ENCODE assay signal across 12 cellular contexts in genomic region chr9:136220017-136220729, GRCh38. TPM values are rescaled to one million over a fixed set of nuclear protein-coding genes. Genes with fewer than 3 reads are reported as not detected.
DNase-seq lines count a peak whose midpoint lies in the region; ATAC-seq, FAIRE-seq and TF ChIP-seq lines count a peak whose summit lies in the region.
"Had no signal": no experiment of that assay in that cellular context is flagged by ENCODE, and none has a peak within 500 bp of the region (broad histone marks: within the 10 kb centered on the region; RNA-seq: fewer than 3 reads in every experiment).

No MANE protein-coding gene starts in this region.

- intact Hi-C loops in colonic mucosa (cut with DNase I), result no loop called here

- H2AFZ ChIP-seq in keratinocyte (ENCODE audit: control insufficient read depth, low read length), result no peak overlapping the region

- H4K20me1 ChIP-seq in keratinocyte (ENCODE audit: control insufficient read depth, extremely low read depth, insufficient read depth, low read length), result peaks cover 44% of the 10 kb centered on the region

- H3K9me3 Mint-ChIP-seq in activated CD8-positive, alpha-beta T cell treated with anti-CD3 and anti-CD28 coated beads, Interleukin-2, amount 10 ng/mL, durations not matched to agents 7 days and 5 days (ENCODE audit: insufficient read depth), result no peaks in the 10 kb centered on the region

- peaks cover 25% of the 10 kb centered on the region for H3K36me3 Mint-ChIP-seq in activated CD8-positive, alpha-beta T cell treated with anti-CD3 and anti-CD28 coated beads, Interleukin-2, amount 10 ng/mL, durations not matched to agents 7 days and 5 days (ENCODE audit: low read depth)

- H3K9ac ChIP-seq in keratinocyte (ENCODE audit: control insufficient read depth, extremely low read depth, insufficient read depth, low read length), result no peak overlapping the region
- H3K9ac ChIP-seq in colonic mucosa (ENCODE audit: low read depth in 2 of 2, low read length in 2 of 2), result no peak overlapping the region

- no peak overlapping the region for H3K4me3 Mint-ChIP-seq in activated CD8-positive, alpha-beta T cell treated with anti-CD3 and anti-CD28 coated beads, Interleukin-2, amount 10 ng/mL, durations not matched to agents 7 days and 5 days

- H3K4me3 ChIP-seq in keratinocyte (ENCODE audit: control insufficient read depth in 2 of 3, extremely low read depth in 1 of 3, insufficient read depth in 2 of 3, low read depth in 1 of 3, low read length in 3 of 3) (no peak overlapping the region), colonic mucosa (no peak overlapping the region)
- H3K4me3 ChIP-seq: pancreas had no signal

- FAIRE-seq in keratinocyte (lab: Jason Lieb, UNC), result peak; percentile 79
- FAIRE-seq: GM12892, pancreas had no signal

- H3K27ac ChIP-seq in keratinocyte (ENCODE audit: control insufficient read depth, insufficient read depth, low read length), result no peak overlapping the region
- H3K27ac ChIP-seq in colonic mucosa, result no peak overlapping the region
- H3K27ac ChIP-seq: pancreas had no signal

- H3K27ac Mint-ChIP-seq in activated CD8-positive, alpha-beta T cell treated with anti-CD3 and anti-CD28 coated beads, Interleukin-2, amount 10 ng/mL, durations not matched to agents 7 days and 5 days, result peak overlapping the region; percentile 64

- CTCF ChIA-PET in activated CD8-positive, alpha-beta T cell treated with anti-CD3 and anti-CD28 coated beads, Interleukin-2, amount 10 ng/mL, durations not matched to agents 7 days and 5 days (lab: Charles Lee), result no interaction called here

- POLR2A ChIA-PET in activated CD8-positive, alpha-beta T cell treated with anti-CD3 and anti-CD28 coated beads, Interleukin-2, amount 10 ng/mL, durations not matched to agents 7 days and 5 days (lab: Charles Lee), result no interaction called here

- peak; percentile 16 to 29 for DNase-seq in activated CD4-positive, alpha-beta T cell treated with anti-CD3 and anti-CD28 coated beads for 4 hours
- no peak for DNase-seq in activated CD4-positive, alpha-beta T cell treated with anti-CD3 and anti-CD28 coated beads for 48 hours
- DNase-seq in NOMO-1 (lab: John Stamatoyannopoulos, UW; ENCODE audit: unreplicated experiment in 2 of 2) (peak; percentile 67 to 68), keratinocyte (ENCODE audit: low read depth, low spot score) (no peak), colonic mucosa (no peak)
- no peak for DNase-seq in activated CD8-positive, alpha-beta T cell treated with anti-CD3 and anti-CD28 coated beads, Interleukin-2, amount 10 ng/mL, durations not matched to agents 7 days and 5 days
- DNase-seq: NCI-H446 treated with DMSO at 0.1 percent for 48 hours had no signal

- peaks cover 17% of the 10 kb centered on the region for H3K4me1 Mint-ChIP-seq in activated CD8-positive, alpha-beta T cell treated with anti-CD3 and anti-CD28 coated beads, Interleukin-2, amount 10 ng/mL, durations not matched to agents 7 days and 5 days (ENCODE audit: low read depth)

- peaks cover 9% of the 10 kb centered on the region for H3K9me1 ChIP-seq in keratinocyte (ENCODE audit: control insufficient read depth, extremely low read depth, insufficient read depth, low read length)

- ATAC-seq in activated CD8-positive, alpha-beta T cell treated with anti-CD3 and anti-CD28 coated beads, Interleukin-2, amount 10 ng/mL, durations not matched to agents 7 days and 5 days, result peak; percentile 51
- ATAC-seq in HG03439 (IDR thresholded peaks at IDR 0.05; ENCODE audit: unreplicated experiment), result no peak
- no peak for ATAC-seq in GM21515 (IDR thresholded peaks at IDR 0.05; ENCODE audit: unreplicated experiment)
- ATAC-seq: pancreas had no signal

- no peak for TF ChIP-seq CTCF in keratinocyte (optimal IDR thresholded peaks at IDR 0.05 in 1 of 3, IDR thresholded peaks at IDR 0.05 in 1 of 3, conservative IDR thresholded peaks at IDR 0.05 in 1 of 3; ENCODE audit: extremely low read depth in 1 of 3, insufficient read depth in 2 of 3, low read length in 3 of 3)
- TF ChIP-seq CTCF in colonic mucosa (IDR thresholded peaks at IDR 0.05), result no peak

- H3K4me2 ChIP-seq in keratinocyte (ENCODE audit: control insufficient read depth, extremely low read depth, insufficient read depth, low read depth, low read length), result peak overlapping the region; percentile 69

- dilution Hi-C loops in keratinocyte (cut with MboI; ENCODE audit: extremely low pct_ligation_motif_present, low sequenced_read_pairs), result no loop called here

- H3K4me1 ChIP-seq in keratinocyte (ENCODE audit: control insufficient read depth, extremely low read depth, insufficient read depth, low read length) (peaks cover 24% of the 10 kb centered on the region), colonic mucosa (no peaks in the 10 kb centered on the region)
- H3K4me1 ChIP-seq: pancreas had no signal

- H3K79me2 ChIP-seq in keratinocyte (ENCODE audit: control insufficient read depth, insufficient read depth, low read length), result no peaks in the 10 kb centered on the region

- H3K27me3 Mint-ChIP-seq in activated CD8-positive, alpha-beta T cell treated with anti-CD3 and anti-CD28 coated beads, Interleukin-2, amount 10 ng/mL, durations not matched to agents 7 days and 5 days (ENCODE audit: low read depth), result no peaks in the 10 kb centered on the region

- H3K9me3 ChIP-seq in keratinocyte (ENCODE audit: control insufficient read depth, low read depth, low read length) (no peaks in the 10 kb centered on the region), colonic mucosa (no peaks in the 10 kb centered on the region)
- H3K9me3 ChIP-seq: pancreas had no signal

- no peaks in the 10 kb centered on the region for H3K27me3 ChIP-seq in keratinocyte (ENCODE audit: control insufficient read depth, extremely low read depth, insufficient read depth, low read length)
- no peaks in the 10 kb centered on the region for H3K27me3 ChIP-seq in colonic mucosa
- H3K27me3 ChIP-seq: pancreas had no signal

- H3K36me3 ChIP-seq in keratinocyte (ENCODE audit: control insufficient read depth in 2 of 2, extremely low read depth in 1 of 2, insufficient read depth in 2 of 2, low read length in 2 of 2) (peaks cover 13 to 21% of the 10 kb centered on the region in 2 experiments), colonic mucosa (no peaks in the 10 kb centered on the region)

RNA-seq across cellular contexts. Expression of gene LHX3, which starts 15.2 kb away (rescaled TPM):
- under 1 TPM in 1 of 2 experiments, not detected in 1; 0.16 TPM for total RNA-seq in activated CD8-positive, alpha-beta T cell treated with anti-CD3 and anti-CD28 coated beads, Interleukin-2, amount 10 ng/mL, durations not matched to agents 7 days and 5 days
- polyA plus RNA-seq in keratinocyte, result not detected in 3 replicates
- not detected for polyA plus RNA-seq in keratinocyte (2011; ENCODE audit: low read depth)
- polyA plus RNA-seq in keratinocyte (2011; cell fraction: cytosol; rRNA removed), result not detected in 2 replicates
- polyA plus RNA-seq in keratinocyte (2011; cell fraction: nucleus; rRNA removed), result 0.07 TPM in 1 of 2 replicates, not detected in the other
- polyA plus RNA-seq in keratinocyte (2012; ENCODE audit: low replicate concordance), result not detected in 2 replicates
- polyA minus RNA-seq in keratinocyte, result not detected in 3 replicates
- not detected for polyA minus RNA-seq in keratinocyte (2011; cell fraction: cytosol; rRNA and poly(A)+ RNA removed)
- polyA minus RNA-seq in keratinocyte (2011; cell fraction: nucleus; rRNA and poly(A)+ RNA removed), result not detected in 2 replicates
- total RNA-seq in colonic mucosa, result not detected
- total RNA-seq: kidney epithelial cell, pancreas had no signal
- polyA plus RNA-seq: pancreas had no signal

RNA-seq across cellular contexts. Expression of gene QSOX2, which starts 25.4 kb away (rescaled TPM):
- 10 to 100 TPM; 11.4 to 12.6 TPM for total RNA-seq in activated CD8-positive, alpha-beta T cell treated with anti-CD3 and anti-CD28 coated beads, Interleukin-2, amount 10 ng/mL, durations not matched to agents 7 days and 5 days
- polyA plus RNA-seq in keratinocyte, result 6.9 to 11.9 TPM (median 10.9 TPM) in 3 replicates
- polyA plus RNA-seq in keratinocyte (2011; ENCODE audit: low read depth), result 7.8 TPM
- 2.4 and 3.4 TPM in 2 replicates for polyA plus RNA-seq in keratinocyte (2011; cell fraction: cytosol; rRNA removed)
- polyA plus RNA-seq in keratinocyte (2011; cell fraction: nucleus; rRNA removed), result 22.9 and 28.2 TPM in 2 replicates
- 6.2 and 8.8 TPM in 2 replicates for polyA plus RNA-seq in keratinocyte (2012; ENCODE audit: low replicate concordance)
- polyA minus RNA-seq in keratinocyte, result 8.9 to 11.9 TPM (median 9.2 TPM) in 3 replicates
- polyA minus RNA-seq in keratinocyte (2011; cell fraction: cytosol; rRNA and poly(A)+ RNA removed), result 5.8 TPM
- polyA minus RNA-seq in keratinocyte (2011; cell fraction: nucleus; rRNA and poly(A)+ RNA removed), result 15.0 and 25.2 TPM in 2 replicates
- 10 to 100 TPM in 1 of 2 donors, 1 to 10 TPM in 1; 4.9 to 12.0 TPM for total RNA-seq in colonic mucosa

Comparison
In these comparisons a context has a peak if more than half of its experiments do, and no peak if none do; other contexts are left out.
1. DNase-seq: peak in activated CD4-positive, alpha-beta T cell treated with anti-CD3 and anti-CD28 coated beads for 4 hours (2 of 2) and NOMO-1 (2 of 2); none in activated CD4-positive, alpha-beta T cell treated with anti-CD3 and anti-CD28 coated beads for 48 hours (single experiment), activated CD8-positive, alpha-beta T cell treated with anti-CD3 and anti-CD28 coated beads, Interleukin-2, amount 10 ng/mL, durations not matched to agents 7 days and 5 days (single experiment), keratinocyte (single experiment) and colonic mucosa (single experiment).